Comparison of ENCODE assay signal across 8 cellular contexts in the genomic region with DNA sequence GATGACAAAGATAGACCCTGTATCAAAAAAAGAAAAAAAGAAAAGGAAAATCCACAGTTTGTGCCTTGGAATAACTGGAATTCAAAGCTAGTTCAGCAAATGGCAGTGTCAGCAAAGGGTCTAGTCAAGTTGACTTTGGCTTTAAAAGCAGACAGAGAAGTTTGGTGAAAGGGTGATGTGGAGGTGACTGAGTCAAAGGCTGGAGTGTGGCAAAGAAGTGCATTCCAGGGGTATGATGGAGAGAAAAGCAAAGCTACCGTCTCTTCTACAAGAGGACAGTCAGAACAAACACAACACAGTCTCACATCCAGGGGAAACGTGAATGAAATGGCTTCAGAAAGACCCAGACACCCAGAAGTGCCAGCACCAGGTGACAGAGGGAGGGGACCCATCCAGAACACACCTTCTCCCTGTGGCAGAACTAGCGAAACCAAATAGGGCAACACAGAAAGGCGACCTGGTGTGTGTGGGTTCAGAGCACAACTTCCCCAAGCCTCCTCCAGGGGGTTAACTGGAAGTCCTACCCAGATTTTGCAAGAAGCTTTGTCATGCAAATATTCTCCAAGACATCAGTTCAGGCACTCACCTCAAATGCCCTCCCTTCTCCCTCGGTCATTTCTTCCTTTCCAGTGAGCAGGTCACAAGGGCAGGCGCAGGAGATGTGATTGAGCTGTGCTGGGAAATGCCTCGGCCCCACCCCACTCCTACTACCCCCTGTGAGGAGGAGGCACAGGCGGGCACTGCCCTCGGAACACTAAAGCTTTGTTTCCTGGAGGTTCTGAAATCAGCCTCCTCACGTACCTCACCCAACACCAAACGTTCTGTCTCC.
DNase-seq lines count a peak whose midpoint lies in the region; TF ChIP-seq lines count a peak whose summit lies in the region.

No MANE protein-coding gene starts in this region.

- no peaks in the 10 kb centered on the region for H3K9me3 ChIP-seq in esophagus squamous epithelium
- H3K9me3 ChIP-seq in transverse colon: no peaks in the 10 kb centered on the region
- peaks cover 0 to 4% (median 0%) of the 10 kb centered on the region in 3 donors for H3K9me3 ChIP-seq in tibial artery

- TF ChIP-seq CTCF in esophagus squamous epithelium (IDR thresholded peaks at IDR 0.05) (peak in 3 of 6 experiments; percentile 24 to 65 (median 30)), transverse colon (IDR thresholded peaks at IDR 0.05) (peak in 3 of 5 experiments; percentile 9 to 21 (median 13)), tibial artery (IDR thresholded peaks at IDR 0.05) (no peak)

- CTCF ChIA-PET in HEK293T (lab: Yijun Ruan, JAX): interaction anchor here (0.8 kb wide), 1 partner anchor 11 kb away, joined by 3 read pairs; no protein-coding TSS in a partner anchor

- intact Hi-C loops in esophagus squamous epithelium (cut with DNase I) (no loop called here), transverse colon (cut with DNase I; ENCODE audit: low total_unique reads) (no loop called here), tibial artery (cut with DNase I; ENCODE audit: low total_unique reads) (no loop called here)

- peaks cover 0 to 33% (median 0%) of the 10 kb centered on the region in 4 donors for H3K27me3 ChIP-seq in esophagus squamous epithelium
- H3K27me3 ChIP-seq in transverse colon: no peaks in the 10 kb centered on the region
- H3K27me3 ChIP-seq in tibial artery: peaks cover 0 to 16% of the 10 kb centered on the region in 2 donors

- 17 to 37% methylated on average over 4 to 8 of the region's 11 CpGs for WGBS in esophagus squamous epithelium, 2 donors
- WGBS in transverse colon (ENCODE audit: low coverage in 1 of 2), 2 donors: 25 to 50% methylated on average over 2 to 11 of the region's 11 CpGs

- no peaks in the 10 kb centered on the region for H3K36me3 ChIP-seq in esophagus squamous epithelium
- H3K36me3 ChIP-seq in transverse colon: no peaks in the 10 kb centered on the region
- no peaks in the 10 kb centered on the region for H3K36me3 ChIP-seq in tibial artery

- H3K4me1 ChIP-seq in esophagus squamous epithelium (peaks cover 5 to 29% (median 13%) of the 10 kb centered on the region in 3 donors), transverse colon (peaks cover 4 to 15% (median 11%) of the 10 kb centered on the region in 4 donors), tibial artery (peaks cover 0 to 21% (median 8%) of the 10 kb centered on the region in 4 donors)

- H3K4me3 ChIP-seq in esophagus squamous epithelium (no peak overlapping the region), transverse colon (no peak overlapping the region), tibial artery (no peak overlapping the region)

- peak; percentile 22 for DNase-seq in NCI-H345 (lab: John Stamatoyannopoulos, UW)
- DNase-seq in NCI-H345 treated with DMSO at 0.1 percent for 48 hours (lab: John Stamatoyannopoulos, UW; ENCODE audit: unreplicated experiment): no peak
- peak; percentile 76 to 85 for DNase-seq in NOMO-1 (lab: John Stamatoyannopoulos, UW; ENCODE audit: unreplicated experiment in 2 of 2)
- no peak for DNase-seq in esophagus squamous epithelium (lab: John Stamatoyannopoulos, UW)
- DNase-seq in transverse colon: peak; percentile 72
- no peak for DNase-seq in HEK293T (ENCODE audit: extremely low spot score)
- DNase-seq in NCI-H446 (lab: John Stamatoyannopoulos, UW): no peak
- no peak for DNase-seq in tibial artery

- no peak for TF ChIP-seq EP300 in transverse colon (IDR thresholded peaks at IDR 0.05; ENCODE audit: low read depth)

- POLR2A ChIA-PET in HEK293T (lab: Yijun Ruan, JAX): interaction anchor here (0.9 to 1.7 kb wide), 2 partner anchors 10 to 15 kb away, joined by 3 to 4 read pairs; no protein-coding TSS in a partner anchor

- H3K27ac ChIP-seq in esophagus squamous epithelium (peak overlapping the region; percentile 42 to 78 (median 60)), transverse colon (peak overlapping the region; percentile 8 to 38 (median 18)), tibial artery (no peak overlapping the region)

- in situ Hi-C loops in transverse colon (cut with MboI; ENCODE audit: low pct_ligation_motif_present in 1 of 4, low pct_unique_long_range_greater_than_20kb in 1 of 4, low sequenced_read_pairs in 3 of 4): no loop called here

- TF ChIP-seq POLR2A in esophagus squamous epithelium (IDR thresholded peaks at IDR 0.05) (no peak), transverse colon (IDR thresholded peaks at IDR 0.05) (no peak)

TF ChIP-seq in HEK293T, 16 proteins besides CTCF, POLR2A, EP300 and RAD21:
- TF ChIP-seq PKNOX1 (IDR thresholded peaks at IDR 0.05): no peak
- TF ChIP-seq FOXM1 (IDR thresholded peaks at IDR 0.05; ENCODE audit: borderline replicate concordance): no peak
- no peak for TF ChIP-seq TARDBP (IDR thresholded peaks at IDR 0.05)
- TF ChIP-seq ZNF384 (IDR thresholded peaks at IDR 0.05): no peak
- TF ChIP-seq FOXA1 (IDR thresholded peaks at IDR 0.05): no peak
- no peak for TF ChIP-seq SP1 (IDR thresholded peaks at IDR 0.05)
- TF ChIP-seq ARNT (IDR thresholded peaks at IDR 0.05): no peak
- no peak for TF ChIP-seq FOXK2 (IDR thresholded peaks at IDR 0.05)
- TF ChIP-seq L3MBTL2 (conservative IDR thresholded peaks at IDR 0.05): no peak
- no peak for TF ChIP-seq SUZ12 (IDR thresholded peaks at IDR 0.05)
- no peak for TF ChIP-seq HDGF (IDR thresholded peaks at IDR 0.05; ENCODE audit: borderline replicate concordance)
- TF ChIP-seq LEF1 (IDR thresholded peaks at IDR 0.05; ENCODE audit: borderline replicate concordance): no peak
- no peak for TF ChIP-seq ELF4 (IDR thresholded peaks at IDR 0.05)
- TF ChIP-seq NFRKB (IDR thresholded peaks at IDR 0.05): no peak
- no peak for TF ChIP-seq BHLHE40 (IDR thresholded peaks at IDR 0.05; ENCODE audit: borderline replicate concordance)
- no peak for TF ChIP-seq CTBP1 (IDR thresholded peaks at IDR 0.05; ENCODE audit: borderline replicate concordance)

Comparison
In these comparisons a context has a peak if more than half of its experiments do, and no peak if none do; other contexts are left out.
1. DNase-seq: peak in NCI-H345 (single experiment), NOMO-1 (2 of 2) and transverse colon (single experiment); none in NCI-H345 treated with DMSO at 0.1 percent for 48 hours (single experiment), esophagus squamous epithelium (single experiment), HEK293T (single experiment), NCI-H446 (0 of 2) and tibial artery (0 of 2).
2. H3K27ac ChIP-seq: peak in esophagus squamous epithelium (4 of 4) and transverse colon (4 of 4); none in tibial artery (0 of 2).
3. CTCF ChIP-seq: peak in transverse colon (3 of 5); none in tibial artery (0 of 2).